ENCODE assay signal across 26 cellular contexts in genomic region chr3:193589616-193590015, GRCh38. TPM values are rescaled to one million over a fixed set of nuclear protein-coding genes. Genes with fewer than 3 reads are reported as not detected.
"Had no signal": no experiment of that assay in that cellular context is flagged by ENCODE, and none has a peak within 500 bp of the region (broad histone marks: within the 10 kb centered on the region; RNA-seq: fewer than 3 reads in every experiment).

No MANE protein-coding gene starts in this region.

- H3K4me3 ChIP-seq: adrenal gland, cardiac muscle cell, hepatocyte, left lung, prostate gland, right atrium auricular region, tibial artery had no signal

- H3K27ac Mint-ChIP-seq: activated B cell treated with CpG ODN at 0.5 μM for 24 hours; activated CD4-positive, alpha-beta T cell treated with anti-CD3 and anti-CD28 coated beads for 36 hours; activated naive CD8-positive, alpha-beta T cell; activated T-cell treated with anti-CD3 and anti-CD28 coated beads, Interleukin-2, amount 50 U/mL, for 24 hours; activated T-helper 17 cell treated with anti-CD3 and anti-CD28 coated beads, Interleukin-2, amount 50 U/mL, for 72 hours; immature natural killer cell; natural killer cell; stimulated activated naive CD8-positive, alpha-beta T cell treated with anti-CD3 and anti-CD28 coated beads, Interleukin-15, Interleukin-2, amounts not matched to agents 100 ng/mL and 50 ng/mL, for 24 hours; T-helper 1 cell treated with Interleukin-12 subunit alpha and Interleukin-12 subunit beta and Interleukin-4 antibody, amounts not matched to agents 30 μg/mL and 1 μg/mL, for 36 hours had no signal

- H3K4me2 ChIP-seq: hepatocyte had no signal

- H3K9me3 ChIP-seq: adrenal gland, left lung, prostate gland, right atrium auricular region, tibial artery had no signal

- H3K27me3 ChIP-seq: adrenal gland, cardiac muscle cell, hepatocyte, left lung, right atrium auricular region, tibial artery had no signal

- H3K36me3 ChIP-seq: adrenal gland, cardiac muscle cell, left lung, prostate gland, right atrium auricular region, tibial artery had no signal

- H3K9me3 Mint-ChIP-seq: activated B cell treated with CpG ODN at 0.5 μM for 24 hours; activated T-cell treated with anti-CD3 and anti-CD28 coated beads, Interleukin-2, amount 50 U/mL, for 24 hours; activated T-helper 17 cell treated with anti-CD3 and anti-CD28 coated beads, Interleukin-2, amount 50 U/mL, for 72 hours; immature natural killer cell; natural killer cell; stimulated activated naive CD8-positive, alpha-beta T cell treated with anti-CD3 and anti-CD28 coated beads, Interleukin-15, Interleukin-2, amounts not matched to agents 100 ng/mL and 50 ng/mL, for 24 hours; T-helper 1 cell treated with Interleukin-12 subunit alpha and Interleukin-12 subunit beta and Interleukin-4 antibody, amounts not matched to agents 30 μg/mL and 1 μg/mL, for 36 hours had no signal

- H3K27ac ChIP-seq: adrenal gland, cardiac muscle cell, hepatocyte, left lung, prostate gland, right atrium auricular region, tibial artery had no signal

- H3K4me3 Mint-ChIP-seq: activated B cell treated with CpG ODN at 0.5 μM for 24 hours; activated CD4-positive, alpha-beta T cell treated with anti-CD3 and anti-CD28 coated beads for 36 hours; activated naive CD8-positive, alpha-beta T cell; activated T-cell treated with anti-CD3 and anti-CD28 coated beads, Interleukin-2, amount 50 U/mL, for 24 hours; activated T-helper 17 cell treated with anti-CD3 and anti-CD28 coated beads, Interleukin-2, amount 50 U/mL, for 72 hours; immature natural killer cell; natural killer cell; stimulated activated naive CD8-positive, alpha-beta T cell treated with anti-CD3 and anti-CD28 coated beads, Interleukin-15, Interleukin-2, amounts not matched to agents 100 ng/mL and 50 ng/mL, for 24 hours; T-helper 1 cell treated with Interleukin-12 subunit alpha and Interleukin-12 subunit beta and Interleukin-4 antibody, amounts not matched to agents 30 μg/mL and 1 μg/mL, for 36 hours had no signal

- ATAC-seq: activated CD4-positive, alpha-beta T cell treated with anti-CD3 and anti-CD28 coated beads for 36 hours; activated T-helper 17 cell treated with anti-CD3 and anti-CD28 coated beads, Interleukin-2, amount 50 U/mL, for 72 hours; left lung; natural killer cell had no signal

- H3K36me3 Mint-ChIP-seq: immature natural killer cell, natural killer cell had no signal

- DNase-seq: activated B cell treated with CpG ODN at 0.5 μM for 24 hours; activated CD4-positive, alpha-beta T cell treated with anti-CD3 and anti-CD28 coated beads for 36 hours; activated CD4-positive, alpha-beta T cell treated with anti-CD3 and anti-CD28 coated beads, Interleukin-2, amount 50 U/mL, for 4 hours; activated CD8-positive, alpha-beta memory T cell treated with anti-CD3 and anti-CD28 coated beads for 24 hours; activated CD8-positive, alpha-beta memory T cell treated with anti-CD3 and anti-CD28 coated beads, Interleukin-2, amount 50 U/mL, for 4 hours; activated naive CD4-positive, alpha-beta T cell; activated T-cell treated with anti-CD3 and anti-CD28 coated beads, Interleukin-2, amount 50 U/mL, for 24 hours; adrenal gland; foreskin melanocyte; immature natural killer cell; left lung; midbrain; natural killer cell; stimulated activated CD4-positive, alpha-beta T cell treated with anti-CD3 and anti-CD28 coated beads, Interleukin-12 subunit alpha, Interleukin-12 subunit beta, amount 100 ng/mL, for 4 hours; stimulated activated CD4-positive, alpha-beta T cell treated with anti-CD3 and anti-CD28 coated beads, Interleukin-4, amount 100 ng/mL, for 4 hours; tibial artery had no signal

- H3K27me3 Mint-ChIP-seq: activated B cell treated with CpG ODN at 0.5 μM for 24 hours; activated CD4-positive, alpha-beta T cell treated with anti-CD3 and anti-CD28 coated beads for 36 hours; activated naive CD8-positive, alpha-beta T cell; activated T-cell treated with anti-CD3 and anti-CD28 coated beads, Interleukin-2, amount 50 U/mL, for 24 hours; activated T-helper 17 cell treated with anti-CD3 and anti-CD28 coated beads, Interleukin-2, amount 50 U/mL, for 72 hours; stimulated activated naive CD8-positive, alpha-beta T cell treated with anti-CD3 and anti-CD28 coated beads, Interleukin-15, Interleukin-2, amounts not matched to agents 100 ng/mL and 50 ng/mL, for 24 hours had no signal

- H2AFZ ChIP-seq: hepatocyte had no signal

RNA-seq across cellular contexts. Expression of gene ATP13A4, which starts 34.9 kb away (rescaled TPM):
- total RNA-seq: chondrocyte, lung microvascular endothelial cell, right atrium auricular region had no signal
